In the genomic region with DNA sequence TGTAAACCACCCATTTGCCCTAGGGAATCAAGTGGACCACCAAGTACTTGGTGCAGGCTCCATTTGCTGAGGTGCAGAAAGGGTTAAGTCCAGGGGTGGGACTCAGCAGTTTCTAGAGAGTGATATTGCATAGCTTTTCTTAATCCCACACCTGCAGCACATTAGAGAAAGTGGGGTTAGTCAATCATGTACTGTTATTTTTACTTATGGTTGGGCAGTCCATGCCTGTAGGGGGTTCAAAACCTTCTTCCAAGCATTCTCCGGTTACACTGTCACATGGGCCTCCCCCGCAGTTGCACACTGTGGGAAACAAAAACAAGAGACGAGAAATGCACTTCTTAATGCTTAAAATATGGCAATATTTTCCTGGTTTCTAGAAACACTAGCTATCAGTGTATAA, we compare ENCODE assay signal across 1 cellular context.
TF ChIP-seq lines count a peak whose summit lies in the region.

No MANE protein-coding gene starts in this region.

TF ChIP-seq in H1, 55 proteins besides CTCF, POLR2A, EP300 and RAD21 (continued from another document):
- TF ChIP-seq, protein P1, sequence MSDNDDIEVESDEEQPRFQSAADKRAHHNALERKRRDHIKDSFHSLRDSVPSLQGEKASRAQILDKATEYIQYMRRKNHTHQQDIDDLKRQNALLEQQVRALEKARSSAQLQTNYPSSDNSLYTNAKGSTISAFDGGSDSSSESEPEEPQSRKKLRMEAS (IDR thresholded peaks at IDR 0.05): no peak
- TF ChIP-seq, protein P2, sequence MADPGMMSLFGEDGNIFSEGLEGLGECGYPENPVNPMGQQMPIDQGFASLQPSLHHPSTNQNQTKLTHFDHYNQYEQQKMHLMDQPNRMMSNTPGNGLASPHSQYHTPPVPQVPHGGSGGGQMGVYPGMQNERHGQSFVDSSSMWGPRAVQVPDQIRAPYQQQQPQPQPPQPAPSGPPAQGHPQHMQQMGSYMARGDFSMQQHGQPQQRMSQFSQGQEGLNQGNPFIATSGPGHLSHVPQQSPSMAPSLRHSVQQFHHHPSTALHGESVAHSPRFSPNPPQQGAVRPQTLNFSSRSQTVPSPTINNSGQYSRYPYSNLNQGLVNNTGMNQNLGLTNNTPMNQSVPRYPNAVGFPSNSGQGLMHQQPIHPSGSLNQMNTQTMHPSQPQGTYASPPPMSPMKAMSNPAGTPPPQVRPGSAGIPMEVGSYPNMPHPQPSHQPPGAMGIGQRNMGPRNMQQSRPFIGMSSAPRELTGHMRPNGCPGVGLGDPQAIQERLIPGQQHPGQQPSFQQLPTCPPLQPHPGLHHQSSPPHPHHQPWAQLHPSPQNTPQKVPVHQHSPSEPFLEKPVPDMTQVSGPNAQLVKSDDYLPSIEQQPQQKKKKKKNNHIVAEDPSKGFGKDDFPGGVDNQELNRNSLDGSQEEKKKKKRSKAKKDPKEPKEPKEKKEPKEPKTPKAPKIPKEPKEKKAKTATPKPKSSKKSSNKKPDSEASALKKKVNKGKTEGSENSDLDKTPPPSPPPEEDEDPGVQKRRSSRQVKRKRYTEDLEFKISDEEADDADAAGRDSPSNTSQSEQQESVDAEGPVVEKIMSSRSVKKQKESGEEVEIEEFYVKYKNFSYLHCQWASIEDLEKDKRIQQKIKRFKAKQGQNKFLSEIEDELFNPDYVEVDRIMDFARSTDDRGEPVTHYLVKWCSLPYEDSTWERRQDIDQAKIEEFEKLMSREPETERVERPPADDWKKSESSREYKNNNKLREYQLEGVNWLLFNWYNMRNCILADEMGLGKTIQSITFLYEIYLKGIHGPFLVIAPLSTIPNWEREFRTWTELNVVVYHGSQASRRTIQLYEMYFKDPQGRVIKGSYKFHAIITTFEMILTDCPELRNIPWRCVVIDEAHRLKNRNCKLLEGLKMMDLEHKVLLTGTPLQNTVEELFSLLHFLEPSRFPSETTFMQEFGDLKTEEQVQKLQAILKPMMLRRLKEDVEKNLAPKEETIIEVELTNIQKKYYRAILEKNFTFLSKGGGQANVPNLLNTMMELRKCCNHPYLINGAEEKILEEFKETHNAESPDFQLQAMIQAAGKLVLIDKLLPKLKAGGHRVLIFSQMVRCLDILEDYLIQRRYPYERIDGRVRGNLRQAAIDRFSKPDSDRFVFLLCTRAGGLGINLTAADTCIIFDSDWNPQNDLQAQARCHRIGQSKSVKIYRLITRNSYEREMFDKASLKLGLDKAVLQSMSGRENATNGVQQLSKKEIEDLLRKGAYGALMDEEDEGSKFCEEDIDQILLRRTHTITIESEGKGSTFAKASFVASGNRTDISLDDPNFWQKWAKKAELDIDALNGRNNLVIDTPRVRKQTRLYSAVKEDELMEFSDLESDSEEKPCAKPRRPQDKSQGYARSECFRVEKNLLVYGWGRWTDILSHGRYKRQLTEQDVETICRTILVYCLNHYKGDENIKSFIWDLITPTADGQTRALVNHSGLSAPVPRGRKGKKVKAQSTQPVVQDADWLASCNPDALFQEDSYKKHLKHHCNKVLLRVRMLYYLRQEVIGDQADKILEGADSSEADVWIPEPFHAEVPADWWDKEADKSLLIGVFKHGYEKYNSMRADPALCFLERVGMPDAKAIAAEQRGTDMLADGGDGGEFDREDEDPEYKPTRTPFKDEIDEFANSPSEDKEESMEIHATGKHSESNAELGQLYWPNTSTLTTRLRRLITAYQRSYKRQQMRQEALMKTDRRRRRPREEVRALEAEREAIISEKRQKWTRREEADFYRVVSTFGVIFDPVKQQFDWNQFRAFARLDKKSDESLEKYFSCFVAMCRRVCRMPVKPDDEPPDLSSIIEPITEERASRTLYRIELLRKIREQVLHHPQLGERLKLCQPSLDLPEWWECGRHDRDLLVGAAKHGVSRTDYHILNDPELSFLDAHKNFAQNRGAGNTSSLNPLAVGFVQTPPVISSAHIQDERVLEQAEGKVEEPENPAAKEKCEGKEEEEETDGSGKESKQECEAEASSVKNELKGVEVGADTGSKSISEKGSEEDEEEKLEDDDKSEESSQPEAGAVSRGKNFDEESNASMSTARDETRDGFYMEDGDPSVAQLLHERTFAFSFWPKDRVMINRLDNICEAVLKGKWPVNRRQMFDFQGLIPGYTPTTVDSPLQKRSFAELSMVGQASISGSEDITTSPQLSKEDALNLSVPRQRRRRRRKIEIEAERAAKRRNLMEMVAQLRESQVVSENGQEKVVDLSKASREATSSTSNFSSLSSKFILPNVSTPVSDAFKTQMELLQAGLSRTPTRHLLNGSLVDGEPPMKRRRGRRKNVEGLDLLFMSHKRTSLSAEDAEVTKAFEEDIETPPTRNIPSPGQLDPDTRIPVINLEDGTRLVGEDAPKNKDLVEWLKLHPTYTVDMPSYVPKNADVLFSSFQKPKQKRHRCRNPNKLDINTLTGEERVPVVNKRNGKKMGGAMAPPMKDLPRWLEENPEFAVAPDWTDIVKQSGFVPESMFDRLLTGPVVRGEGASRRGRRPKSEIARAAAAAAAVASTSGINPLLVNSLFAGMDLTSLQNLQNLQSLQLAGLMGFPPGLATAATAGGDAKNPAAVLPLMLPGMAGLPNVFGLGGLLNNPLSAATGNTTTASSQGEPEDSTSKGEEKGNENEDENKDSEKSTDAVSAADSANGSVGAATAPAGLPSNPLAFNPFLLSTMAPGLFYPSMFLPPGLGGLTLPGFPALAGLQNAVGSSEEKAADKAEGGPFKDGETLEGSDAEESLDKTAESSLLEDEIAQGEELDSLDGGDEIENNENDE (IDR thresholded peaks at IDR 0.05; ENCODE audit: insufficient replicate concordance, low read length): no peak
- no peak for TF ChIP-seq TAF7 (optimal IDR thresholded peaks at IDR 0.05; ENCODE audit: borderline replicate concordance, low read depth, low read length)
- no peak for TF ChIP-seq POU5F1 (IDR thresholded peaks at IDR 0.05; ENCODE audit: low read depth, low read length)
- no peak for TF ChIP-seq HDAC2 (IDR thresholded peaks at IDR 0.05; ENCODE audit: borderline replicate concordance in 1 of 2, low read depth in 2 of 2, low read length in 2 of 2)
- TF ChIP-seq TEAD4 (IDR thresholded peaks at IDR 0.05; ENCODE audit: low read depth, low read length): no peak
TF ChIP-seq in H1: peak in this region for 0.
